In genomic region chr3:119507404-119507803, GRCh38 we compare ENCODE assay signal across 22 cellular contexts. TPM values are rescaled to one million over a fixed set of nuclear protein-coding genes. Genes with fewer than 3 reads are reported as not detected.
DNase-seq lines count a peak whose midpoint lies in the region; ATAC-seq and TF ChIP-seq lines count a peak whose summit lies in the region.
"Had no signal": no experiment of that assay in that cellular context is flagged by ENCODE, and none has a peak within 500 bp of the region (broad histone marks: within the 10 kb centered on the region; RNA-seq: fewer than 3 reads in every experiment).

No MANE protein-coding gene starts in this region.

- peaks cover 15% of the 10 kb centered on the region for H3K36me3 ChIP-seq in CD8-positive, alpha-beta memory T cell (ENCODE audit: insufficient read depth, low read length)
- H3K36me3 ChIP-seq: colonic mucosa had no signal

- DNase-seq in activated CD4-positive, alpha-beta T cell treated with anti-CD3 and anti-CD28 coated beads, Interleukin-2, amount 10 ng/mL, durations not matched to agents 24 days and 14 days = no peak
- no peak for DNase-seq in activated CD4-positive, alpha-beta T cell treated with anti-CD3 and anti-CD28 coated beads, Interleukin-2, amount 50 U/mL, for 4 hours
- DNase-seq in CD8-positive, alpha-beta memory T cell = no peak
- no peak for DNase-seq in activated T-helper 2 cell treated with anti-CD3 and anti-CD28 coated beads, Interferon-gamma antibody, Interleukin-2, Interleukin-4, amounts not matched to agents 10 μg/mL and 5 μg/mL and 100 μg/mL, durations not matched to agents 14 hours and 24 hours and 36 hours (ENCODE audit: low spot score)
- DNase-seq in natural killer cell (no peak), sciatic nerve (ENCODE audit: low spot score) (no peak), GM13976 (ENCODE audit: low spot score) (no peak), DMS 273 (lab: John Stamatoyannopoulos, UW; ENCODE audit: unreplicated experiment) (no peak)
- DNase-seq: ACHN; amniotic stem cell; colonic mucosa; kidney; NCI-H187 treated with DMSO at 0.1 percent for 48 hours; NCI-H526 treated with DMSO at 0.1 percent for 48 hours; stimulated activated CD4-positive, alpha-beta T cell treated with anti-CD3 and anti-CD28 coated beads, Interleukin-4, amount 100 ng/mL, for 4 hours; trophoblast cell had no signal

- peak overlapping the region; percentile 85 for H3K4me3 Mint-ChIP-seq in activated CD4-positive, alpha-beta T cell treated with anti-CD3 and anti-CD28 coated beads, Interleukin-2, amount 10 ng/mL, durations not matched to agents 24 days and 14 days
- H3K4me3 Mint-ChIP-seq in CD8-positive, alpha-beta memory T cell = peak overlapping the region in 4 of 7 donors; percentile 28 to 80 (median 71)
- H3K4me3 Mint-ChIP-seq in activated T-helper 2 cell treated with anti-CD3 and anti-CD28 coated beads, Interferon-gamma antibody, Interleukin-2, Interleukin-4, amounts not matched to agents 10 μg/mL and 5 μg/mL and 100 μg/mL, durations not matched to agents 14 hours and 24 hours and 36 hours (ENCODE audit: low read depth) = peak overlapping the region; percentile 70
- peak overlapping the region; percentile 56 for H3K4me3 Mint-ChIP-seq in natural killer cell

- peaks cover 10% of the 10 kb centered on the region for H3K4me1 ChIP-seq in CD8-positive, alpha-beta memory T cell (ENCODE audit: insufficient read depth, low read length)
- H3K4me1 ChIP-seq: breast epithelium, colonic mucosa had no signal

- H3K27me3 Mint-ChIP-seq in activated CD4-positive, alpha-beta T cell treated with anti-CD3 and anti-CD28 coated beads, Interleukin-2, amount 10 ng/mL, durations not matched to agents 24 days and 14 days = no peaks in the 10 kb centered on the region
- H3K27me3 Mint-ChIP-seq in CD8-positive, alpha-beta memory T cell = no peaks in the 10 kb centered on the region
- no peaks in the 10 kb centered on the region for H3K27me3 Mint-ChIP-seq in activated T-helper 2 cell treated with anti-CD3 and anti-CD28 coated beads, Interferon-gamma antibody, Interleukin-2, Interleukin-4, amounts not matched to agents 10 μg/mL and 5 μg/mL and 100 μg/mL, durations not matched to agents 14 hours and 24 hours and 36 hours (ENCODE audit: low read depth)
- no peaks in the 10 kb centered on the region for H3K27me3 Mint-ChIP-seq in natural killer cell (ENCODE audit: low read depth in 2 of 2)

- no peak overlapping the region for H3K4me3 ChIP-seq in CD8-positive, alpha-beta memory T cell (ENCODE audit: low read length)
- H3K4me3 ChIP-seq: BLaER1, breast epithelium, colonic mucosa, lung had no signal

- CTCF ChIA-PET in CD8-positive, alpha-beta memory T cell (lab: Charles Lee) = interaction anchor here (1.3 kb wide), 1 partner anchor 9 kb away, joined by 3 read pairs; the partner anchor contains the start of gene TIMMDC1

- H3K9me3 ChIP-seq in CD8-positive, alpha-beta memory T cell (ENCODE audit: low read length) = no peaks in the 10 kb centered on the region
- H3K9me3 ChIP-seq: BLaER1, breast epithelium, colonic mucosa, neutrophil had no signal

- ATAC-seq in natural killer cell (no peak), sciatic nerve (no peak)

- in situ Hi-C loops in GM13976 (cut with MboI; ENCODE audit: low sequenced_read_pairs, unreplicated experiment) = no loop called here

- H3K27ac Mint-ChIP-seq in activated CD4-positive, alpha-beta T cell treated with anti-CD3 and anti-CD28 coated beads, Interleukin-2, amount 10 ng/mL, durations not matched to agents 24 days and 14 days = peak overlapping the region; percentile 90
- H3K27ac Mint-ChIP-seq in CD8-positive, alpha-beta memory T cell = peak overlapping the region; percentile 61 to 93 (median 77)
- peak overlapping the region; percentile 76 for H3K27ac Mint-ChIP-seq in activated T-helper 2 cell treated with anti-CD3 and anti-CD28 coated beads, Interferon-gamma antibody, Interleukin-2, Interleukin-4, amounts not matched to agents 10 μg/mL and 5 μg/mL and 100 μg/mL, durations not matched to agents 14 hours and 24 hours and 36 hours
- peak overlapping the region; percentile 36 to 83 for H3K27ac Mint-ChIP-seq in natural killer cell

- intact Hi-C loops in activated CD4-positive, alpha-beta T cell treated with anti-CD3 and anti-CD28 coated beads, Interleukin-2, amount 10 ng/mL, durations not matched to agents 24 days and 14 days (cut with micrococcal nuclease) = no loop called here
- intact Hi-C loops in activated T-helper 2 cell treated with anti-CD3 and anti-CD28 coated beads, Interferon-gamma antibody, Interleukin-2, Interleukin-4, amounts not matched to agents 10 μg/mL and 5 μg/mL and 100 μg/mL, durations not matched to agents 14 hours and 24 hours and 36 hours (cut with micrococcal nuclease) = no loop called here
- intact Hi-C loops in natural killer cell (cut with micrococcal nuclease) (no loop called here), sciatic nerve (cut with DNase I) (no loop called here)

- peaks cover 58% of the 10 kb centered on the region for H3K36me3 Mint-ChIP-seq in activated CD4-positive, alpha-beta T cell treated with anti-CD3 and anti-CD28 coated beads, Interleukin-2, amount 10 ng/mL, durations not matched to agents 24 days and 14 days (ENCODE audit: low read depth)
- peaks cover 13 to 66% (median 30%) of the 10 kb centered on the region in 3 donors for H3K36me3 Mint-ChIP-seq in CD8-positive, alpha-beta memory T cell
- peaks cover 63% of the 10 kb centered on the region for H3K36me3 Mint-ChIP-seq in activated T-helper 2 cell treated with anti-CD3 and anti-CD28 coated beads, Interferon-gamma antibody, Interleukin-2, Interleukin-4, amounts not matched to agents 10 μg/mL and 5 μg/mL and 100 μg/mL, durations not matched to agents 14 hours and 24 hours and 36 hours (ENCODE audit: low read depth)
- no peaks in the 10 kb centered on the region for H3K36me3 Mint-ChIP-seq in natural killer cell

- TF ChIP-seq CTCF in natural killer cell (IDR thresholded peaks at IDR 0.05) (no peak), GM13976 (IDR thresholded peaks at IDR 0.05; ENCODE audit: borderline replicate concordance, control extremely low read depth, extremely low read depth, insufficient read depth, missing control alignments) (no peak)

- no peaks in the 10 kb centered on the region for H3K9me3 Mint-ChIP-seq in activated CD4-positive, alpha-beta T cell treated with anti-CD3 and anti-CD28 coated beads, Interleukin-2, amount 10 ng/mL, durations not matched to agents 24 days and 14 days
- no peaks in the 10 kb centered on the region for H3K9me3 Mint-ChIP-seq in CD8-positive, alpha-beta memory T cell
- H3K9me3 Mint-ChIP-seq in activated T-helper 2 cell treated with anti-CD3 and anti-CD28 coated beads, Interferon-gamma antibody, Interleukin-2, Interleukin-4, amounts not matched to agents 10 μg/mL and 5 μg/mL and 100 μg/mL, durations not matched to agents 14 hours and 24 hours and 36 hours = no peaks in the 10 kb centered on the region
- no peaks in the 10 kb centered on the region for H3K9me3 Mint-ChIP-seq in natural killer cell

- H3K27ac ChIP-seq in CD8-positive, alpha-beta memory T cell (ENCODE audit: low read depth, low read length) = no peak overlapping the region
- H3K27ac ChIP-seq: BLaER1, breast epithelium, colonic mucosa, KMS-11, neutrophil had no signal

- H3K4me1 Mint-ChIP-seq in activated CD4-positive, alpha-beta T cell treated with anti-CD3 and anti-CD28 coated beads, Interleukin-2, amount 10 ng/mL, durations not matched to agents 24 days and 14 days = peaks cover 35% of the 10 kb centered on the region
- peaks cover 34 to 46% (median 45%) of the 10 kb centered on the region in 3 donors for H3K4me1 Mint-ChIP-seq in CD8-positive, alpha-beta memory T cell
- peaks cover 35% of the 10 kb centered on the region for H3K4me1 Mint-ChIP-seq in activated T-helper 2 cell treated with anti-CD3 and anti-CD28 coated beads, Interferon-gamma antibody, Interleukin-2, Interleukin-4, amounts not matched to agents 10 μg/mL and 5 μg/mL and 100 μg/mL, durations not matched to agents 14 hours and 24 hours and 36 hours (ENCODE audit: low read depth)
- peaks cover 22 to 29% of the 10 kb centered on the region in 2 donors for H3K4me1 Mint-ChIP-seq in natural killer cell

- H3K27me3 ChIP-seq in CD8-positive, alpha-beta memory T cell (ENCODE audit: insufficient read depth, low read length, poor library complexity, severe bottlenecking) = no peaks in the 10 kb centered on the region
- H3K27me3 ChIP-seq: BLaER1, breast epithelium, colonic mucosa, neutrophil had no signal

- POLR2A ChIA-PET in CD8-positive, alpha-beta memory T cell (lab: Charles Lee) = no interaction called here

RNA-seq across cellular contexts. Expression of gene TIMMDC1, which starts 9.1 kb away (rescaled TPM):
- 113 and 117 TPM in 2 replicates for total RNA-seq in activated CD4-positive, alpha-beta T cell treated with anti-CD3 and anti-CD28 coated beads, Interleukin-2, amount 10 ng/mL, durations not matched to agents 24 days and 14 days
- total RNA-seq in CD8-positive, alpha-beta memory T cell = 100 to 1,000 TPM; 152 to 158 TPM
- 81.1 TPM for polyA plus RNA-seq in CD8-positive, alpha-beta memory T cell
- 93.6 and 101 TPM in 2 replicates for total RNA-seq in activated T-helper 2 cell treated with anti-CD3 and anti-CD28 coated beads, Interferon-gamma antibody, Interleukin-2, Interleukin-4, amounts not matched to agents 10 μg/mL and 5 μg/mL and 100 μg/mL, durations not matched to agents 14 hours and 24 hours and 36 hours
- total RNA-seq in natural killer cell = 10 to 100 TPM; 31.9 to 50.1 (median 34.1) TPM
- total RNA-seq in sciatic nerve = 92.7 TPM

RNA-seq across cellular contexts. Expression of gene POGLUT1, which starts 38.6 kb away (rescaled TPM):
- 23.9 and 25.6 TPM in 2 replicates for total RNA-seq in activated CD4-positive, alpha-beta T cell treated with anti-CD3 and anti-CD28 coated beads, Interleukin-2, amount 10 ng/mL, durations not matched to agents 24 days and 14 days
- 10 to 100 TPM; 26.9 to 29.6 TPM for total RNA-seq in CD8-positive, alpha-beta memory T cell
- 33.0 TPM for polyA plus RNA-seq in CD8-positive, alpha-beta memory T cell
- total RNA-seq in activated T-helper 2 cell treated with anti-CD3 and anti-CD28 coated beads, Interferon-gamma antibody, Interleukin-2, Interleukin-4, amounts not matched to agents 10 μg/mL and 5 μg/mL and 100 μg/mL, durations not matched to agents 14 hours and 24 hours and 36 hours = 24.2 and 27.5 TPM in 2 replicates
- total RNA-seq in natural killer cell (10 to 100 TPM; 29.4 to 38.1 (median 29.8) TPM), sciatic nerve (19.0 TPM)

RNA-seq across cellular contexts. Expression of gene TMEM39A, which starts 44.0 kb away (rescaled TPM):
- total RNA-seq in activated CD4-positive, alpha-beta T cell treated with anti-CD3 and anti-CD28 coated beads, Interleukin-2, amount 10 ng/mL, durations not matched to agents 24 days and 14 days = 44.0 and 52.2 TPM in 2 replicates
- total RNA-seq in CD8-positive, alpha-beta memory T cell = 10 to 100 TPM; 44.4 to 45.3 TPM
- polyA plus RNA-seq in CD8-positive, alpha-beta memory T cell = 22.1 TPM
- 50.4 and 58.4 TPM in 2 replicates for total RNA-seq in activated T-helper 2 cell treated with anti-CD3 and anti-CD28 coated beads, Interferon-gamma antibody, Interleukin-2, Interleukin-4, amounts not matched to agents 10 μg/mL and 5 μg/mL and 100 μg/mL, durations not matched to agents 14 hours and 24 hours and 36 hours
- total RNA-seq in natural killer cell = 10 to 100 TPM; 64.2 to 76.5 (median 64.7) TPM
- 48.2 TPM for total RNA-seq in sciatic nerve

RNA-seq across cellular contexts. Expression of gene CD80, which starts 52.0 kb away (rescaled TPM):
- total RNA-seq in activated CD4-positive, alpha-beta T cell treated with anti-CD3 and anti-CD28 coated beads, Interleukin-2, amount 10 ng/mL, durations not matched to agents 24 days and 14 days = 12.5 and 13.0 TPM in 2 replicates
- total RNA-seq in CD8-positive, alpha-beta memory T cell = 10 to 100 TPM; 16.8 to 17.9 TPM
- polyA plus RNA-seq in CD8-positive, alpha-beta memory T cell = 0.91 TPM
- total RNA-seq in activated T-helper 2 cell treated with anti-CD3 and anti-CD28 coated beads, Interferon-gamma antibody, Interleukin-2, Interleukin-4, amounts not matched to agents 10 μg/mL and 5 μg/mL and 100 μg/mL, durations not matched to agents 14 hours and 24 hours and 36 hours = 6.8 TPM in 2 replicates
- 1 to 10 TPM in 1 of 3 donors, under 1 TPM in 1, not detected in 1; 0.40 to 1.1 TPM for total RNA-seq in natural killer cell
- total RNA-seq in sciatic nerve = 1.6 TPM
- total RNA-seq: HT1080 had no signal
